In the genomic region with DNA sequence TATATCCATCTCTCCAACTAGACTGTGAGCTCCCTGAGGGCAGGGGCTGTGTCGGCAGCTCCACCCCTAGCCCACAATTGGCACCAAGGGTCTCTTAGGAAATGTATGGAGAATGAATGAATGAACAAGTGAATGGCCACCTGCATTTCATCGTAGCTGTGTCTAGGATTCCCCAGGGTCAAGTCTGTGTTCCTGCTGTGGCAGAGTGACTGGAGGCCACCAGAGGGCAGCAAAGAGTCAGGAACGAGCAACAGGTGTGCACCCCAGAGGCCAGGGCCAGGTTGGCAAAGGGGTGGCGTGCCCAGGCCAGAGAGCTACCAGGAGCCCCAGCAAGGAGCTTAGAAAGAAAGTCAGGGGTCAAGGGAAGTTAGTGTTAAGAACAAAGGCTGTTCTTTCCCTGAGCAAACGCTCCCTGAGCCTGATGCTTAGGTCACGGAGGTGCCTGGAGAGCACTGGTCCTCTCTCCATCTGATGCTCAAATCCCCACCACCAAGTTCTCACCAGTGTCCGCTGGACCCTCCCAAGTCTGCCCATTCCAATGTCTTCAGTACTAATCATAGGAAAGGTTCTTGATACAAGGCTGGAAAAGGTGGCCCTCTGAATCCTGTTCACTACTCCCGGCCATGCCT, we compare ENCODE assay signal across 9 cellular contexts.
A peak's percentile ranks its signal among the peaks of the same experiment; 100 is the strongest.
DNase-seq lines count a peak whose midpoint lies in the region; ATAC-seq, FAIRE-seq and TF ChIP-seq lines count a peak whose summit lies in the region.
"Had no signal": no experiment of that assay in that cellular context is flagged by ENCODE, and none has a peak within 500 bp of the region (broad histone marks: within the 10 kb centered on the region; RNA-seq: fewer than 3 reads in every experiment).

No MANE protein-coding gene starts in this region.

- no peaks in the 10 kb centered on the region for H3K9me3 ChIP-seq in liver (ENCODE audit: control insufficient read depth in 4 of 4, low read length in 3 of 4)

- DNase-seq in D721Med (ENCODE audit: insufficient read length, low spot score) (peak; percentile 81), NCI-H1694 treated with DMSO at 0.1 percent for 48 hours (lab: John Stamatoyannopoulos, UW) (peak; percentile 47)
- DNase-seq in activated CD4-positive, CD25-positive, alpha-beta regulatory T cell treated with anti-CD3 and anti-CD28 coated beads, Interleukin-2, amount 50 U/mL, for 16 hours (ENCODE audit: low read depth, low spot score): peak; percentile 38
- DNase-seq in central memory CD4-positive, alpha-beta T cell: peak; percentile 47
- peak; percentile 49 to 77 (median 69) for DNase-seq in stimulated activated CD4-positive, alpha-beta T cell treated with anti-CD3 and anti-CD28 coated beads, TNF-alpha, amount 100 ng/mL, for 48 hours (ENCODE audit: low read depth in 3 of 3)

- peak; percentile 83 to 90 for TF ChIP-seq RAD21 in liver (IDR thresholded peaks at IDR 0.05)

- H3K4me3 ChIP-seq in liver (ENCODE audit: low read depth in 1 of 3, low read length in 3 of 3): no peak overlapping the region

- no peaks in the 10 kb centered on the region for H3K36me3 ChIP-seq in liver (ENCODE audit: control insufficient read depth in 4 of 4, insufficient read depth in 3 of 4, low read depth in 1 of 4, low read length in 3 of 4)

- no peak for FAIRE-seq in D721Med (lab: Jason Lieb, UNC)
- FAIRE-seq: TTC549 had no signal

- no peak overlapping the region for H3K9ac ChIP-seq in liver (ENCODE audit: low read depth in 1 of 2, low read length in 2 of 2)

- TF ChIP-seq CTCF in D721Med (IDR thresholded peaks at IDR 0.05; ENCODE audit: insufficient read depth, missing control alignments) (peak; percentile 87), liver (IDR thresholded peaks at IDR 0.05; ENCODE audit: low read depth, low read length, missing input control) (peak; percentile 88)

- no peaks in the 10 kb centered on the region for H3K4me1 ChIP-seq in liver (ENCODE audit: control insufficient read depth in 4 of 4, insufficient read depth in 4 of 4, low read length in 3 of 4)

- H3K27ac ChIP-seq in liver (ENCODE audit: low read depth in 1 of 2, low read length in 2 of 2): no peak overlapping the region

- WGBS in liver: 48% methylated on average over 8 of the region's 8 CpGs

- no peaks in the 10 kb centered on the region for H3K27me3 ChIP-seq in liver (ENCODE audit: control insufficient read depth in 4 of 4, insufficient read depth in 4 of 4, low read length in 3 of 4)

- ATAC-seq in GM21786 (IDR thresholded peaks at IDR 0.05; ENCODE audit: unreplicated experiment): peak; percentile 41
- ATAC-seq in HG02884 (IDR thresholded peaks at IDR 0.05; ENCODE audit: unreplicated experiment): no peak

TF ChIP-seq in liver, 16 proteins besides CTCF, POLR2A, EP300 and RAD21:
- TF ChIP-seq, protein P1, sequence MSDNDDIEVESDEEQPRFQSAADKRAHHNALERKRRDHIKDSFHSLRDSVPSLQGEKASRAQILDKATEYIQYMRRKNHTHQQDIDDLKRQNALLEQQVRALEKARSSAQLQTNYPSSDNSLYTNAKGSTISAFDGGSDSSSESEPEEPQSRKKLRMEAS (IDR thresholded peaks at IDR 0.05): no peak
- no peak for TF ChIP-seq JUND (IDR thresholded peaks at IDR 0.05)
- no peak for TF ChIP-seq GABPA (IDR thresholded peaks at IDR 0.05 in 1 of 2, conservative IDR thresholded peaks at IDR 0.05 in 1 of 2)
- TF ChIP-seq NR2F2 (IDR thresholded peaks at IDR 0.05): no peak
